Comparison of ENCODE assay signal across 8 cellular contexts in genomic region chr6:73722318-73723060, GRCh38. TPM values are rescaled to one million over a fixed set of nuclear protein-coding genes. Genes with fewer than 3 reads are reported as not detected.
DNase-seq lines count a peak whose midpoint lies in the region; ATAC-seq and TF ChIP-seq lines count a peak whose summit lies in the region.

No MANE protein-coding gene starts in this region.

- H3K27me3 ChIP-seq in adipocyte (replicated peaks; ENCODE audit: control insufficient read depth, insufficient read depth, low read length) (no peaks in the 10 kb centered on the region), sigmoid colon (no peaks in the 10 kb centered on the region)

- ATAC-seq in GM19395 (IDR thresholded peaks at IDR 0.05; ENCODE audit: unreplicated experiment) (peak; percentile 73), HG03469 (IDR thresholded peaks at IDR 0.05; ENCODE audit: unreplicated experiment) (peak; percentile 50)

- TF ChIP-seq EP300 in sigmoid colon (IDR thresholded peaks at IDR 0.05), result peak in 3 of 4 donors; percentile 46 to 63 (median 51)

- WGBS in sigmoid colon, 2 donors, result 45 to 79% methylated on average over 9 of the region's 9 CpGs

- peak overlapping the region; percentile 41 for H3K4me3 ChIP-seq in adipocyte (ENCODE audit: low read length)
- no peak overlapping the region for H3K4me3 ChIP-seq in sigmoid colon

- H3K9me3 ChIP-seq in adipocyte (ENCODE audit: control insufficient read depth, low read length) (no peaks in the 10 kb centered on the region), sigmoid colon (no peaks in the 10 kb centered on the region)

- peak overlapping the region; percentile 11 for H3K9ac ChIP-seq in adipocyte (ENCODE audit: low read length)

- no peak for TF ChIP-seq POLR2A in sigmoid colon (IDR thresholded peaks at IDR 0.05)

- TF ChIP-seq CTCF in AG09319 (IDR thresholded peaks at IDR 0.05; ENCODE audit: low read depth, low read length), result no peak
- no peak for TF ChIP-seq CTCF in sigmoid colon (IDR thresholded peaks at IDR 0.05)

- intact Hi-C loops in sigmoid colon (cut with DNase I), result no loop called here

- peaks cover 16% of the 10 kb centered on the region for H3K4me1 ChIP-seq in adipocyte (ENCODE audit: control insufficient read depth, insufficient read depth, low read length)
- peaks cover 0 to 17% (median 9%) of the 10 kb centered on the region in 4 donors for H3K4me1 ChIP-seq in sigmoid colon

- H3K36me3 ChIP-seq in adipocyte (ENCODE audit: control insufficient read depth, insufficient read depth, low read length, severe bottlenecking), result peaks cover 10% of the 10 kb centered on the region
- H3K36me3 ChIP-seq in sigmoid colon, result no peaks in the 10 kb centered on the region

- peak overlapping the region in 3 of 4 donors; percentile 58 to 75 (median 70) for H3K27ac ChIP-seq in sigmoid colon

- DNase-seq in AG09319 (ENCODE audit: extremely low read depth, low read depth) (peak; percentile 38), adipocyte (ENCODE audit: low read depth) (peak; percentile 79), sigmoid colon (no peak), RPMI8226 (no peak), NCI-H1436 (lab: John Stamatoyannopoulos, UW) (no peak), NCI-H1105 treated with DMSO at 0.1 percent for 48 hours (lab: John Stamatoyannopoulos, UW) (no peak)

RNA-seq across cellular contexts. Expression of gene CD109, which starts 26.5 kb away (rescaled TPM):
- 10 to 100 TPM; 22.9 to 32.1 (median 24.6) TPM for total RNA-seq in sigmoid colon
- 1 to 10 TPM in 1 of 3 donors, under 1 TPM in 2; under 0.01 to 1.2 (median 0.46) TPM for polyA plus RNA-seq in sigmoid colon

Comparison
In these comparisons a context has a peak if more than half of its experiments do, and no peak if none do; other contexts are left out.
1. DNase-seq: peak in AG09319 (single experiment) and adipocyte (single experiment); none in sigmoid colon (single experiment), RPMI8226 (single experiment), NCI-H1436 (single experiment) and NCI-H1105 treated with DMSO at 0.1 percent for 48 hours (single experiment).